In the genomic region with DNA sequence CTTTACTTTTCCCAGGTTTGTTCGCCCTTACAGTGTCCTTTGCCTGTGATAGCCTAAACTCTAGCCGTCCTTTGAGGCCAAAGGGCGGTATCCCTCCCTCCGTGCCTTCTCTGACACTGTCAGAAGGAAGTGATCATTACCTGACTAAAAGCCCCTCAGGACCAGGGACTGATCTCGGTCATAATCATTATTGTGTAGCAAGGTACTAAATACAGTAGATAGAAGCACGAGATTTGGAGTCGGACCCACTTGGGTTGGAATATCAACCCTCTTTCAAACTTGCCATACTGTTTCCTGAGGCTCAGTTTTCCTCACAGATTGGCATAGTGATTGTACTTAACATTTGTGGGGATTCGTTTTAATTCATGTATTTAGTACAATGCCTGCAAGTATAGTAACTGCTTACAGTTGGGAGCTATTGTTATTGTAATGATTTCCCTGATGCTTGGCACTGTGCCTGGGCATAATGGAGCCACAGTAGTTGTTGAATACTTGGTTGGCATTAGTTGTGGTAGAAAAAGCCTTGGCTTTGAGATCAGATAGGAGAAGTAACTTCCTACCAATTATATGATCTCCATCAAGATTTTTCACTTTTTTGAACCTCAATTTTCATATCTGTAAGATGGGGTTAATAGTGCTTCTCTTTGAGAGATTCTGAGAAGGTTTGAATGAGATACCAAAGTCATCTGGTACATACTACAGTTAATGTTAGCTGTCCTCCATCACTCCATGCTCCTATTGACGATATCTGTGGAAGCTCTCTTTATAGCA, we compare ENCODE assay signal across 8 cellular contexts. TPM values are rescaled to one million over a fixed set of nuclear protein-coding genes. Genes with fewer than 3 reads are reported as not detected.
DNase-seq lines count a peak whose midpoint lies in the region; ATAC-seq, FAIRE-seq and TF ChIP-seq lines count a peak whose summit lies in the region.

No MANE protein-coding gene starts in this region.

- peak overlapping the region; percentile 80 for H4K91ac ChIP-seq in H1 (replicated peaks; ENCODE audit: insufficient read length, low read length)

- H4K5ac ChIP-seq in H1 (ENCODE audit: insufficient read length, low read depth, low read length): peak overlapping the region; percentile 77

- H3K18ac ChIP-seq in H1 (ENCODE audit: extremely low read depth, low read length): peak overlapping the region; percentile 81; the same call in 1 of the 2 replicates

- H2BK5ac ChIP-seq in H1 (ENCODE audit: low read depth, low read length): peak overlapping the region; percentile 95

- TF ChIP-seq POLR2A in H1 (IDR thresholded peaks at IDR 0.05; ENCODE audit: control extremely low read depth in 1 of 2, low read depth in 2 of 2, low read length in 2 of 2): no peak

- DNase-seq in G401 (ENCODE audit: low spot score) (peak; percentile 6), NCI-H345 (lab: John Stamatoyannopoulos, UW) (peak; percentile 68), H1 (ENCODE audit: low read depth in 1 of 2, low spot score in 2 of 2) (no peak), pancreas (peak in 1 of 6 donors; percentile 22), mesenteric fat pad (ENCODE audit: low spot score) (no peak), globus pallidus (ENCODE audit: low spot score) (no peak)

- H3K4me2 ChIP-seq in H1 (ENCODE audit: insufficient read depth in 1 of 2, low read depth in 2 of 2, low read length in 2 of 2): peak overlapping the region; percentile 84 to 88

- H4K8ac ChIP-seq in H1 (ENCODE audit: extremely low read depth, insufficient read depth, low read length): peak overlapping the region; percentile 82; the same call in 1 of the 2 replicates

- peaks cover 2% of the 10 kb centered on the region; the same call in 1 of the 2 replicates for H3K23me2 ChIP-seq in H1 (ENCODE audit: low read depth, low read length)

- H3K9ac ChIP-seq in H1 (replicated peaks in 1 of 4; ENCODE audit: extremely low read depth in 1 of 4, low read depth in 3 of 4, low read length in 3 of 4): peak overlapping the region in 2 of 4 experiments; percentile 48 to 71; a peak in 4 of 7 replicates

- no peaks in the 10 kb centered on the region for H3K9me3 ChIP-seq in H1 (ENCODE audit: insufficient read depth in 2 of 2, low read depth in 1 of 2, low read length in 1 of 2)
- no peaks in the 10 kb centered on the region for H3K9me3 ChIP-seq in pancreas

- no peak overlapping the region for H3K23ac ChIP-seq in H1 (ENCODE audit: insufficient read length)

- in situ Hi-C loops in G401 (cut with HindIII; ENCODE audit: low sequenced_read_pairs): no loop called here

- H3K14ac ChIP-seq in H1 (ENCODE audit: insufficient read length): no peak overlapping the region

- whole genome bisulfite sequencing in H1 (ENCODE audit: extremely low coverage in 1 of 2, insufficient coverage in 1 of 2, insufficient read length in 1 of 2, insufficient replicate concordance in 2 of 2, low coverage in 1 of 2, low lambda C conversion rate in 2 of 2, missing lambda C conversion rate in 1 of 2), 2 experiments: 34% methylated on average over 9 of the region's 9 CpGs; no CpG with 5 or more reads in 1 of the 2 experiments
- 17 to 20% methylated on average over 9 of the region's 9 CpGs for WGBS in pancreas, 2 donors

- no peak for TF ChIP-seq RAD21 in H1 (IDR thresholded peaks at IDR 0.05 in 1 of 2, conservative IDR thresholded peaks at IDR 0.05 in 1 of 2; ENCODE audit: low read depth in 2 of 2, low read length in 2 of 2)

- 0 out of 2 replicates have a peak overlapping the region, but pooled peaks have one; percentile 4 for H3K27ac ChIP-seq in H1 (ENCODE audit: low read depth, low read length)
- peak overlapping the region; percentile 81 to 96 (median 84) for H3K27ac ChIP-seq in pancreas

- H3K79me2 ChIP-seq in H1 (ENCODE audit: control insufficient read depth in 1 of 2, insufficient read depth in 2 of 2, low read length in 2 of 2): no peaks in the 10 kb centered on the region

- peak overlapping the region; percentile 91 for H2AFZ ChIP-seq in H1 (ENCODE audit: low read length)

- H3K27me3 ChIP-seq in H1 (replicated peaks in 1 of 4; ENCODE audit: control insufficient read depth in 3 of 4, extremely low read depth in 1 of 4, insufficient read depth in 3 of 4, low read length in 3 of 4): no peaks in the 10 kb centered on the region
- no peaks in the 10 kb centered on the region for H3K27me3 ChIP-seq in pancreas

- TF ChIP-seq EP300 in H1 (IDR thresholded peaks at IDR 0.05; ENCODE audit: borderline replicate concordance in 1 of 2, low read depth in 2 of 2, low read length in 2 of 2): no peak

- no peak overlapping the region; the same call in 1 of the 2 replicates for H2BK20ac ChIP-seq in H1 (ENCODE audit: low read length)

- H3K4ac ChIP-seq in H1 (replicated peaks; ENCODE audit: insufficient read length, low read depth, low read length): no peak overlapping the region

- peak overlapping the region; percentile 1 for H2BK120ac ChIP-seq in H1 (replicated peaks; ENCODE audit: low read depth, low read length)

- H2AK5ac ChIP-seq in H1 (ENCODE audit: low read depth, low read length): peak overlapping the region; percentile 54; the same call in 1 of the 2 replicates

- no peak overlapping the region for H3K56ac ChIP-seq in H1 (replicated peaks; ENCODE audit: insufficient read length, low read depth, low read length)

- CTCF ChIA-PET in H1 (lab: Charles Lee; ENCODE audit: partially characterized antibody): interaction anchor here (0.7 to 14.4 kb wide), 9 partner anchors 22 to 77 kb away, joined by 3 to 143 read pairs (median 4); partner anchors contain the start of genes INHA and OBSL1

- FAIRE-seq in H1 (lab: Jason Lieb, UNC): no peak
- FAIRE-seq in pancreas (lab: Jason Lieb, UNC): no peak

- 0 out of 2 replicates have a peak overlapping the region, but pooled peaks have one; percentile 46 for H2BK12ac ChIP-seq in H1 (ENCODE audit: low read depth, low read length)

- peak overlapping the region; percentile 92 for H2BK15ac ChIP-seq in H1 (ENCODE audit: low read length)

- intact Hi-C loops in pancreas (cut with DNase I): no loop called here

- H3K36me3 ChIP-seq in H1 (ENCODE audit: control insufficient read depth in 2 of 4, insufficient read depth in 4 of 4, low read length in 3 of 4) (peaks cover 0 to 6% (median 0%) of the 10 kb centered on the region in 4 experiments; a peak in 4 of 8 replicates), pancreas (peaks cover 0 to 8% (median 0%) of the 10 kb centered on the region in 3 donors)

- ATAC-seq in pancreas: no peak
- no peak for ATAC-seq in GM19351 (IDR thresholded peaks at IDR 0.05; ENCODE audit: unreplicated experiment)
- ATAC-seq in GM18861 (IDR thresholded peaks at IDR 0.05; ENCODE audit: unreplicated experiment): no peak

- no peaks in the 10 kb centered on the region; the same call in 1 of the 2 replicates for H3K79me1 ChIP-seq in H1 (ENCODE audit: low read depth, low read length)

- no peak for TF ChIP-seq CTCF in H1 (IDR thresholded peaks at IDR 0.05; ENCODE audit: control extremely low read depth in 1 of 3, insufficient read depth in 1 of 3, low read depth in 1 of 3, low read length in 3 of 3)
- no peak for TF ChIP-seq CTCF in pancreas (IDR thresholded peaks at IDR 0.05)

- H4K20me1 ChIP-seq in H1 (replicated peaks in 1 of 2; ENCODE audit: control insufficient read depth in 1 of 2, insufficient read depth in 2 of 2, low read length in 2 of 2): no peaks in the 10 kb centered on the region

- POLR2A ChIA-PET in H1 (lab: Charles Lee; ENCODE audit: partially characterized antibody): interaction anchor here (0.6 to 13.4 kb wide), 20 partner anchors 10 to 614 kb away, joined by 3 to 127 read pairs (median 6); partner anchors contain the start of genes CHPF, GMPPA, INHA and OBSL1

- H3K4me1 ChIP-seq in H1 (replicated peaks in 1 of 4; ENCODE audit: control insufficient read depth in 3 of 4, insufficient read depth in 4 of 4, low read length in 3 of 4): peaks cover 0 to 13% (median 2%) of the 10 kb centered on the region in 4 experiments; a peak in 4 of 7 replicates
- H3K4me1 ChIP-seq in pancreas: peaks cover 0 to 12% (median 11%) of the 10 kb centered on the region in 3 donors

- H3K4me3 ChIP-seq in H1 (ENCODE audit: extremely low read depth in 1 of 4, insufficient read depth in 2 of 4, low read depth in 3 of 4, low read length in 4 of 4) (peak overlapping the region; percentile 75 to 87 (median 84)), pancreas (peak overlapping the region; percentile 43 to 66 (median 61))

RNA-seq across cellular contexts. Expression of gene STK11IP, which starts 0.8 kb away (rescaled TPM):
- total RNA-seq in G401 (2014; rRNA removed; shearing (Covaris generic)): 22.8 and 35.2 TPM in 2 replicates
- total RNA-seq in H1 (2021; fragmentation: NEBNext Ultra II Directional; extraction: Animal tissue kit (Norgen Biotek cat#: 25700)): 24.1 and 29.6 TPM in 2 replicates
- polyA plus RNA-seq in H1 (2011; rRNA removed): 18.5 and 26.5 TPM in 2 replicates
- polyA plus RNA-seq in H1 (2011; cell fraction: cytosol; rRNA removed): 15.8 TPM
- polyA plus RNA-seq in H1 (2011; cell fraction: nucleus; rRNA removed): 164 TPM
- 17.0 to 28.8 TPM (median 24.2 TPM) in 4 replicates for polyA plus RNA-seq in H1 (2012, experiment 1 of 2)
- polyA plus RNA-seq in H1 (2012, experiment 2 of 2): 20.6 TPM
- polyA plus RNA-seq in H1 (2013, experiment 1 of 2): 15.3 TPM
- polyA plus RNA-seq in H1 (2013, experiment 2 of 2): 13.6 TPM
- polyA minus RNA-seq in H1 (2011; rRNA and poly(A)+ RNA removed): 24.4 and 24.9 TPM in 2 replicates
- polyA minus RNA-seq in H1 (2011; cell fraction: cytosol; rRNA and poly(A)+ RNA removed): 20.9 TPM
- 35.4 TPM for polyA minus RNA-seq in H1 (2011; cell fraction: nucleus; rRNA and poly(A)+ RNA removed)
- 10 to 100 TPM in 5 of 6 donors, 1 to 10 TPM in 1; 9.0 to 22.6 (median 12.2) TPM for total RNA-seq in pancreas
- polyA plus RNA-seq in pancreas: 10 to 100 TPM; 39.2 to 43.8 TPM
- total RNA-seq in mesenteric fat pad: 17.1 TPM

RNA-seq across cellular contexts. Expression of gene INHA, which starts 26.4 kb away (rescaled TPM):
- 1.3 TPM in 1 of 2 replicates, not detected in the other for total RNA-seq in G401 (2014; rRNA removed; shearing (Covaris generic))
- total RNA-seq in H1 (2021; fragmentation: NEBNext Ultra II Directional; extraction: Animal tissue kit (Norgen Biotek cat#: 25700)): 0.65 and 0.73 TPM in 2 replicates
- polyA plus RNA-seq in H1 (2011; rRNA removed): 2.7 and 4.3 TPM in 2 replicates
- 3.2 TPM for polyA plus RNA-seq in H1 (2011; cell fraction: cytosol; rRNA removed)
- polyA plus RNA-seq in H1 (2011; cell fraction: nucleus; rRNA removed): 11.1 TPM
- polyA plus RNA-seq in H1 (2012, experiment 1 of 2): 0.77 to 3.2 TPM (median 2.1 TPM) in 4 replicates
- polyA plus RNA-seq in H1 (2012, experiment 2 of 2): 0.54 TPM
- polyA plus RNA-seq in H1 (2013, experiment 1 of 2): 0.61 TPM
- 0.57 TPM for polyA plus RNA-seq in H1 (2013, experiment 2 of 2)
- polyA minus RNA-seq in H1 (2011; rRNA and poly(A)+ RNA removed): 0.22 and 0.41 TPM in 2 replicates
- polyA minus RNA-seq in H1 (2011; cell fraction: cytosol; rRNA and poly(A)+ RNA removed): not detected
- 1.1 TPM for polyA minus RNA-seq in H1 (2011; cell fraction: nucleus; rRNA and poly(A)+ RNA removed)
- total RNA-seq in pancreas: 1 to 10 TPM in 5 of 6 donors, under 1 TPM in 1; 0.94 to 8.9 (median 3.9) TPM
- 1 to 10 TPM; 3.5 to 4.1 TPM for polyA plus RNA-seq in pancreas
- 0.45 TPM for total RNA-seq in mesenteric fat pad

RNA-seq across cellular contexts. Expression of gene OBSL1, which starts 27.2 kb away (rescaled TPM):
- 106 and 117 TPM in 2 replicates for total RNA-seq in G401 (2014; rRNA removed; shearing (Covaris generic))
- 127 and 135 TPM in 2 replicates for total RNA-seq in H1 (2021; fragmentation: NEBNext Ultra II Directional; extraction: Animal tissue kit (Norgen Biotek cat#: 25700))
- polyA plus RNA-seq in H1 (2011; rRNA removed) (116 and 205 TPM in 2 replicates), pancreas (100 to 1,000 TPM; 270 to 332 TPM)
- polyA plus RNA-seq in H1 (2011; cell fraction: cytosol; rRNA removed): 171 TPM
- 776 TPM for polyA plus RNA-seq in H1 (2011; cell fraction: nucleus; rRNA removed)
- 105 to 168 TPM (median 164 TPM) in 4 replicates for polyA plus RNA-seq in H1 (2012, experiment 1 of 2)
- polyA plus RNA-seq in H1 (2012, experiment 2 of 2): 108 TPM
- polyA plus RNA-seq in H1 (2013, experiment 1 of 2): 76.8 TPM
- 67.6 TPM for polyA plus RNA-seq in H1 (2013, experiment 2 of 2)
- polyA minus RNA-seq in H1 (2011; rRNA and poly(A)+ RNA removed): 64.9 and 94.5 TPM in 2 replicates
- polyA minus RNA-seq in H1 (2011; cell fraction: cytosol; rRNA and poly(A)+ RNA removed): 91.4 TPM
- 160 TPM for polyA minus RNA-seq in H1 (2011; cell fraction: nucleus; rRNA and poly(A)+ RNA removed)
- total RNA-seq in pancreas (10 to 100 TPM; 54.7 to 94.5 (median 68.2) TPM), mesenteric fat pad (61.5 TPM)

RNA-seq across cellular contexts. Expression of gene SLC4A3, which starts 28.9 kb away (rescaled TPM):
- 4.1 and 5.0 TPM in 2 replicates for total RNA-seq in G401 (2014; rRNA removed; shearing (Covaris generic))
- 6.5 and 7.4 TPM in 2 replicates for total RNA-seq in H1 (2021; fragmentation: NEBNext Ultra II Directional; extraction: Animal tissue kit (Norgen Biotek cat#: 25700))
- 4.8 and 8.2 TPM in 2 replicates for polyA plus RNA-seq in H1 (2011; rRNA removed)
- 5.4 TPM for polyA plus RNA-seq in H1 (2011; cell fraction: cytosol; rRNA removed)
- 37.1 TPM for polyA plus RNA-seq in H1 (2011; cell fraction: nucleus; rRNA removed)
- 5.8 to 8.2 TPM (median 6.5 TPM) in 4 replicates for polyA plus RNA-seq in H1 (2012, experiment 1 of 2)
- polyA plus RNA-seq in H1 (2012, experiment 2 of 2): 4.7 TPM
- 4.7 TPM for polyA plus RNA-seq in H1 (2013, experiment 1 of 2)
- polyA plus RNA-seq in H1 (2013, experiment 2 of 2): 4.8 TPM
- 2.8 and 5.1 TPM in 2 replicates for polyA minus RNA-seq in H1 (2011; rRNA and poly(A)+ RNA removed)
- polyA minus RNA-seq in H1 (2011; cell fraction: cytosol; rRNA and poly(A)+ RNA removed): 4.6 TPM
- 9.8 TPM for polyA minus RNA-seq in H1 (2011; cell fraction: nucleus; rRNA and poly(A)+ RNA removed)
- total RNA-seq in pancreas: 1 to 10 TPM; 1.4 to 6.1 (median 2.4) TPM
- polyA plus RNA-seq in pancreas: 10 to 100 TPM in 1 of 2 donors, 1 to 10 TPM in 1; 9.9 to 10.2 TPM
- 6.7 TPM for total RNA-seq in mesenteric fat pad

RNA-seq across cellular contexts. Expression of gene TMEM198, which starts 54.7 kb away (rescaled TPM):
- 9.0 and 11.1 TPM in 2 replicates for total RNA-seq in G401 (2014; rRNA removed; shearing (Covaris generic))
- 10.2 and 11.0 TPM in 2 replicates for total RNA-seq in H1 (2021; fragmentation: NEBNext Ultra II Directional; extraction: Animal tissue kit (Norgen Biotek cat#: 25700))
- polyA plus RNA-seq in H1 (2011; rRNA removed) (10.4 and 15.4 TPM in 2 replicates), pancreas (10 to 100 TPM in 1 of 2 donors, 1 to 10 TPM in 1; 9.0 to 13.3 TPM)
- polyA plus RNA-seq in H1 (2011; cell fraction: cytosol; rRNA removed): 10.0 TPM
- polyA plus RNA-seq in H1 (2011; cell fraction: nucleus; rRNA removed): 19.0 TPM
- polyA plus RNA-seq in H1 (2012, experiment 1 of 2): 7.6 to 11.7 TPM (median 9.4 TPM) in 4 replicates
- 13.6 TPM for polyA plus RNA-seq in H1 (2012, experiment 2 of 2)
- 8.4 TPM for polyA plus RNA-seq in H1 (2013, experiment 1 of 2)
- polyA plus RNA-seq in H1 (2013, experiment 2 of 2): 8.2 TPM
- polyA minus RNA-seq in H1 (2011; rRNA and poly(A)+ RNA removed): 4.3 and 6.1 TPM in 2 replicates
- 7.5 TPM for polyA minus RNA-seq in H1 (2011; cell fraction: cytosol; rRNA and poly(A)+ RNA removed)
- 5.6 TPM for polyA minus RNA-seq in H1 (2011; cell fraction: nucleus; rRNA and poly(A)+ RNA removed)
- total RNA-seq in pancreas (1 to 10 TPM; 2.6 to 7.1 (median 5.1) TPM), mesenteric fat pad (2.6 TPM)

Comparison
In these comparisons a context has a peak if more than half of its experiments do, and no peak if none do; other contexts are left out.
1. DNase-seq: peak in G401 (single experiment) and NCI-H345 (single experiment); none in H1 (0 of 2), mesenteric fat pad (single experiment) and globus pallidus (single experiment).